17 cellular contexts compared by ENCODE assay signal in genomic region chr5:173637340-173637739, GRCh38.
"Had no signal": no experiment of that assay in that cellular context is flagged by ENCODE, and none has a peak within 500 bp of the region (broad histone marks: within the 10 kb centered on the region; RNA-seq: fewer than 3 reads in every experiment).

No MANE protein-coding gene starts in this region.

- H3K4me1 Mint-ChIP-seq: immature natural killer cell had no signal

- H3K27ac Mint-ChIP-seq: activated T-helper 1 cell treated with anti-CD3 and anti-CD28 coated beads, Interleukin-12 subunit alpha, Interleukin-12 subunit beta, Interleukin-2, Interleukin-4 antibody, amounts not matched to agents 30 ng/mL and 10 ng/mL and 1 ng/mL, durations not matched to agents 14 hours and 24 hours and 36 hours; immature natural killer cell; nephron progenitor cell had no signal

- H3K4me3 Mint-ChIP-seq: activated T-helper 1 cell treated with anti-CD3 and anti-CD28 coated beads, Interleukin-12 subunit alpha, Interleukin-12 subunit beta, Interleukin-2, Interleukin-4 antibody, amounts not matched to agents 30 ng/mL and 10 ng/mL and 1 ng/mL, durations not matched to agents 14 hours and 24 hours and 36 hours; immature natural killer cell; nephron progenitor cell had no signal

- H3K9me3 Mint-ChIP-seq: activated T-helper 1 cell treated with anti-CD3 and anti-CD28 coated beads, Interleukin-12 subunit alpha, Interleukin-12 subunit beta, Interleukin-2, Interleukin-4 antibody, amounts not matched to agents 30 ng/mL and 10 ng/mL and 1 ng/mL, durations not matched to agents 14 hours and 24 hours and 36 hours; immature natural killer cell; nephron progenitor cell had no signal

- DNase-seq: activated CD8-positive, alpha-beta memory T cell treated with anti-CD3 and anti-CD28 coated beads, Interleukin-2, amount 50 U/mL, for 4 hours; activated naive CD4-positive, alpha-beta T cell; anterior cingulate cortex; brain microvascular endothelial cell; central memory CD4-positive, alpha-beta T cell; dorsolateral prefrontal cortex; immature natural killer cell; kidney glomerular epithelial cell; left ventricle myocardium inferior; mammary epithelial cell; nephron progenitor cell; nucleus accumbens; posterior cingulate gyrus; sigmoid colon; T-helper 9 cell; thyroid gland had no signal

- H3K36me3 Mint-ChIP-seq: immature natural killer cell had no signal
